ENCODE assay signal across 21 cellular contexts in genomic region chr1:74703386-74704182, GRCh38. TPM values are rescaled to one million over a fixed set of nuclear protein-coding genes. Genes with fewer than 3 reads are reported as not detected.
"Had no signal": no experiment of that assay in that cellular context is flagged by ENCODE, and none has a peak within 500 bp of the region (broad histone marks: within the 10 kb centered on the region; RNA-seq: fewer than 3 reads in every experiment).

No MANE protein-coding gene starts in this region.

- H3K27ac Mint-ChIP-seq: stimulated activated naive CD8-positive, alpha-beta T cell treated with anti-CD3 and anti-CD28 coated beads, Interleukin-15, Interleukin-2, amounts not matched to agents 100 ng/mL and 50 ng/mL, for 24 hours had no signal

- H3K9me3 Mint-ChIP-seq: nephron progenitor cell; stimulated activated naive CD8-positive, alpha-beta T cell treated with anti-CD3 and anti-CD28 coated beads, Interleukin-15, Interleukin-2, amounts not matched to agents 100 ng/mL and 50 ng/mL, for 24 hours had no signal

- ATAC-seq: gastroesophageal sphincter, left cardiac atrium, left ventricle myocardium superior, right cardiac atrium had no signal

- H3K4me3 Mint-ChIP-seq: nephron progenitor cell; stimulated activated naive CD8-positive, alpha-beta T cell treated with anti-CD3 and anti-CD28 coated beads, Interleukin-15, Interleukin-2, amounts not matched to agents 100 ng/mL and 50 ng/mL, for 24 hours had no signal

- FAIRE-seq: kidney, small intestine had no signal

- DNase-seq: colonic mucosa; dermis blood vessel endothelial cell; esophagus squamous epithelium; foreskin fibroblast; kidney; left cardiac atrium; left ventricle myocardium superior; mesenchymal stem cell; midbrain; nephron progenitor cell; right cardiac atrium; small intestine; stimulated activated CD4-positive, alpha-beta T cell treated with anti-CD3 and anti-CD28 coated beads, Interleukin-2, amount 100 ng/mL, for 48 hours had no signal

- H3K9me3 ChIP-seq: colonic mucosa, esophagus squamous epithelium, gastroesophageal sphincter, neutrophil, tibial nerve had no signal

- H3K27ac ChIP-seq: colonic mucosa, esophagus squamous epithelium, gastroesophageal sphincter, neutrophil, tibial nerve had no signal

- H3K4me1 ChIP-seq: colonic mucosa, gastroesophageal sphincter, tibial nerve had no signal

- H3K27me3 Mint-ChIP-seq: stimulated activated naive CD8-positive, alpha-beta T cell treated with anti-CD3 and anti-CD28 coated beads, Interleukin-15, Interleukin-2, amounts not matched to agents 100 ng/mL and 50 ng/mL, for 24 hours had no signal

- H3K36me3 ChIP-seq: colonic mucosa, neutrophil had no signal

- H3K4me3 ChIP-seq: colonic mucosa, esophagus squamous epithelium, gastroesophageal sphincter, lung, tibial nerve had no signal

- H3K27me3 ChIP-seq: colonic mucosa, esophagus squamous epithelium, gastroesophageal sphincter, neutrophil, tibial nerve had no signal

- H3K4me1 Mint-ChIP-seq: nephron progenitor cell had no signal

RNA-seq across cellular contexts. Expression of gene ERICH3, which starts 30.0 kb away (rescaled TPM):
- total RNA-seq: epithelial cell of proximal tubule, esophagus squamous epithelium, left cardiac atrium, left ventricle myocardium superior, osteocyte, right cardiac atrium, ureter had no signal
